ENCODE assay signal across 9 cellular contexts in genomic region chr15:41971893-41972340, GRCh38. TPM values are rescaled to one million over a fixed set of nuclear protein-coding genes. Genes with fewer than 3 reads are reported as not detected.
DNase-seq lines count a peak whose midpoint lies in the region; ATAC-seq, FAIRE-seq and TF ChIP-seq lines count a peak whose summit lies in the region.
"Had no signal": no experiment of that assay in that cellular context is flagged by ENCODE, and none has a peak within 500 bp of the region (broad histone marks: within the 10 kb centered on the region; RNA-seq: fewer than 3 reads in every experiment).

No MANE protein-coding gene starts in this region.

- POLR2A ChIA-PET in HEK293T (lab: Yijun Ruan, JAX) (interaction anchor here (0.6 to 1.6 kb wide), 15 partner anchors 10 to 184 kb away, joined by 3 to 18 read pairs (median 3); partner anchors contain the start of gene PLA2G4F), PC-3 (lab: Charles Lee; ENCODE audit: unreplicated experiment) (interaction anchor here (0.6 to 2.2 kb wide), 8 partner anchors 28 to 1221 kb away, joined by 3 to 20 read pairs (median 8); no protein-coding TSS in a partner anchor), endothelial cell of umbilical vein (lab: Charles Lee) (interaction anchor here (0.9 to 1.8 kb wide), 4 partner anchors 14 to 50 kb away, joined by 3 to 11 read pairs (median 8); no protein-coding TSS in a partner anchor)

- peak; percentile 50 for DNase-seq in NCI-H748 treated with DMSO at 0.1 percent for 48 hours (lab: John Stamatoyannopoulos, UW)
- no peak for DNase-seq in NCI-H748 (lab: John Stamatoyannopoulos, UW; ENCODE audit: unreplicated experiment)
- peak; percentile 14 for DNase-seq in HEK293T (ENCODE audit: extremely low spot score)
- DNase-seq in PC-3 = no peak
- DNase-seq in endothelial cell of umbilical vein (ENCODE audit: low read depth, low spot score) = peak; percentile 26
- peak; percentile 66 for DNase-seq in natural killer cell treated with Interleukin-12 subunit alpha and Interleukin-12 subunit beta and Interleukin-15 and Interleukin-18, amount 100 ng/mL, for 72 hours (ENCODE audit: low spot score)
- no peak for DNase-seq in NCI-H446 treated with DMSO at 0.1 percent for 48 hours (lab: John Stamatoyannopoulos, UW)
- DNase-seq in NCI-H2029 (lab: John Stamatoyannopoulos, UW) = no peak

- H3K27ac Mint-ChIP-seq in natural killer cell treated with Interleukin-12 subunit alpha and Interleukin-12 subunit beta and Interleukin-15 and Interleukin-18, amount 100 ng/mL, for 72 hours = peak overlapping the region; percentile 81 to 84

- H3K9me3 ChIP-seq in PC-3 (ENCODE audit: low read length) (no peaks in the 10 kb centered on the region), endothelial cell of umbilical vein (replicated peaks; ENCODE audit: control insufficient read depth, insufficient read depth, low read length) (no peaks in the 10 kb centered on the region)

- no peaks in the 10 kb centered on the region for H3K9me2 ChIP-seq in PC-3 (replicated peaks; ENCODE audit: low read length)

- intact Hi-C loops in PC-3 (cut with micrococcal nuclease) = loop anchor here (1.0 to 10.0 kb wide), 4 partner anchors 28 to 200 kb away; partner anchors contain the start of genes JMJD7 and MAPKBP1
- intact Hi-C loops in endothelial cell of umbilical vein (cut with micrococcal nuclease) = loop anchor here (1.0 to 5.0 kb wide), 5 partner anchors 28 to 200 kb away; partner anchors contain the start of gene MAPKBP1

- H3K4me3 ChIP-seq in PC-3 (ENCODE audit: low read length) = peak overlapping the region; percentile 87
- peak overlapping the region; percentile 84 to 100 (median 97) for H3K4me3 ChIP-seq in endothelial cell of umbilical vein (replicated peaks in 1 of 3; ENCODE audit: insufficient read depth in 1 of 3, low read depth in 1 of 3, low read length in 3 of 3)

- H2AFZ ChIP-seq in PC-3 (ENCODE audit: low read length) (peak overlapping the region; percentile 69), endothelial cell of umbilical vein (ENCODE audit: low read depth, low read length) (peak overlapping the region; percentile 2)

- ATAC-seq in PC-3 = peak; percentile 29
- ATAC-seq in natural killer cell treated with Interleukin-12 subunit alpha and Interleukin-12 subunit beta and Interleukin-15 and Interleukin-18, amount 100 ng/mL, for 72 hours = peak; percentile 55 to 61

- H3K36me3 ChIP-seq in PC-3 (ENCODE audit: low read depth, low read length) = peaks cover 5% of the 10 kb centered on the region; the same call in 1 of the 2 replicates
- H3K36me3 ChIP-seq in endothelial cell of umbilical vein (ENCODE audit: control insufficient read depth in 2 of 2, extremely low read depth in 1 of 2, insufficient read depth in 2 of 2, low read length in 2 of 2) = no peaks in the 10 kb centered on the region

- FAIRE-seq in endothelial cell of umbilical vein (lab: Jason Lieb, UNC) = no peak
- FAIRE-seq: colon had no signal

- CTCF ChIA-PET in HEK293T (lab: Yijun Ruan, JAX) (interaction anchor here (1.2 to 1.4 kb wide), 3 partner anchors 10 to 163 kb away, joined by 3 to 6 read pairs (median 4); no protein-coding TSS in a partner anchor), PC-3 (lab: Charles Lee) (interaction anchor here (0.5 to 1.7 kb wide), 7 partner anchors 39 to 86 kb away, joined by 3 to 8 read pairs (median 5); no protein-coding TSS in a partner anchor), endothelial cell of umbilical vein (lab: Charles Lee) (interaction anchor here (0.9 to 7.1 kb wide), 14 partner anchors 9 to 68 kb away, joined by 3 to 44 read pairs (median 9); no protein-coding TSS in a partner anchor)

- H3F3A ChIP-seq in PC-3 (ENCODE audit: low read length, unreplicated experiment) = no peaks in the 10 kb centered on the region

- peak overlapping the region; percentile 79 for H3K27ac ChIP-seq in PC-3 (ENCODE audit: low read length)
- peak overlapping the region; percentile 69 for H3K27ac ChIP-seq in endothelial cell of umbilical vein (ENCODE audit: insufficient read depth, low read depth, low read length)

- peaks cover 39 to 50% of the 10 kb centered on the region in 2 donors for H3K4me1 Mint-ChIP-seq in natural killer cell treated with Interleukin-12 subunit alpha and Interleukin-12 subunit beta and Interleukin-15 and Interleukin-18, amount 100 ng/mL, for 72 hours (ENCODE audit: low read depth in 2 of 2)

- TF ChIP-seq CTCF in PC-3 (conservative IDR thresholded peaks at IDR 0.05; ENCODE audit: low read depth, low read length) (no peak), endothelial cell of umbilical vein (IDR thresholded peaks at IDR 0.05; ENCODE audit: extremely low read depth in 1 of 2, insufficient read depth in 1 of 2, low read depth in 1 of 2, low read length in 2 of 2) (no peak)

- no peaks in the 10 kb centered on the region for H3K9me3 Mint-ChIP-seq in natural killer cell treated with Interleukin-12 subunit alpha and Interleukin-12 subunit beta and Interleukin-15 and Interleukin-18, amount 100 ng/mL, for 72 hours

- H3K27me3 ChIP-seq in PC-3 (ENCODE audit: low read length) (no peaks in the 10 kb centered on the region), endothelial cell of umbilical vein (ENCODE audit: control insufficient read depth in 2 of 2, insufficient read depth in 2 of 2, low read length in 2 of 2) (no peaks in the 10 kb centered on the region)

- H3K9me1 ChIP-seq in endothelial cell of umbilical vein (replicated peaks; ENCODE audit: control insufficient read depth, extremely low read depth, insufficient read depth, low read length) = no peaks in the 10 kb centered on the region

- no peaks in the 10 kb centered on the region for H3K36me3 Mint-ChIP-seq in natural killer cell treated with Interleukin-12 subunit alpha and Interleukin-12 subunit beta and Interleukin-15 and Interleukin-18, amount 100 ng/mL, for 72 hours

- peak overlapping the region; percentile 89 for H3K4me3 Mint-ChIP-seq in natural killer cell treated with Interleukin-12 subunit alpha and Interleukin-12 subunit beta and Interleukin-15 and Interleukin-18, amount 100 ng/mL, for 72 hours

- H3K4me2 ChIP-seq in PC-3 (ENCODE audit: low read length) = peak overlapping the region; percentile 85
- peak overlapping the region; percentile 77 for H3K4me2 ChIP-seq in endothelial cell of umbilical vein (ENCODE audit: insufficient read depth, low read length)

- dilution Hi-C loops in endothelial cell of umbilical vein (cut with MboI; ENCODE audit: extremely low pct_ligation_motif_present, low sequenced_read_pairs) = no loop called here

- H3K79me2 ChIP-seq in PC-3 (ENCODE audit: low read length) (peaks cover 54% of the 10 kb centered on the region), endothelial cell of umbilical vein (ENCODE audit: control insufficient read depth, insufficient read depth, low read length) (peaks cover 55% of the 10 kb centered on the region)

- no peak for TF ChIP-seq POLR2A in endothelial cell of umbilical vein (IDR thresholded peaks at IDR 0.05; ENCODE audit: low read depth, low read length)

- BruUV-seq in PC-3 (replicated peaks; lab: Mats Ljungman, UMichigan) (no TSS peak), endothelial cell of umbilical vein (replicated peaks; lab: Mats Ljungman, UMichigan) (TSS peak; percentile 26)

- H4K20me1 ChIP-seq in PC-3 (ENCODE audit: low read length) (peaks cover 38% of the 10 kb centered on the region), endothelial cell of umbilical vein (replicated peaks; ENCODE audit: control insufficient read depth, extremely low read depth, insufficient read depth, low read length) (no peaks in the 10 kb centered on the region)

- peaks cover 11 to 27% of the 10 kb centered on the region in 2 donors for H3K27me3 Mint-ChIP-seq in natural killer cell treated with Interleukin-12 subunit alpha and Interleukin-12 subunit beta and Interleukin-15 and Interleukin-18, amount 100 ng/mL, for 72 hours

- H3K4me1 ChIP-seq in PC-3 (ENCODE audit: insufficient read depth, low read length) (peaks cover 30% of the 10 kb centered on the region), endothelial cell of umbilical vein (ENCODE audit: control insufficient read depth, extremely low read depth, insufficient read depth, low read length) (peaks cover 39% of the 10 kb centered on the region)

- H3K9ac ChIP-seq in PC-3 (ENCODE audit: low read length) (peak overlapping the region; percentile 93), endothelial cell of umbilical vein (replicated peaks; ENCODE audit: extremely low read depth, insufficient read depth, low read length) (peak overlapping the region; percentile 78)

TF ChIP-seq in HEK293T, 16 proteins besides CTCF, POLR2A, EP300 and RAD21 (continues in another document):
- no peak for TF ChIP-seq LEF1 (IDR thresholded peaks at IDR 0.05; ENCODE audit: borderline replicate concordance)

TF ChIP-seq in endothelial cell of umbilical vein, 7 proteins besides CTCF, POLR2A, EP300 and RAD21 (continues in another document):
- TF ChIP-seq EZH2 (IDR thresholded peaks at IDR 0.05; ENCODE audit: borderline replicate concordance, low read depth, low read length, severe bottlenecking) (no peak), FOS (IDR thresholded peaks at IDR 0.05; ENCODE audit: borderline replicate concordance, insufficient read depth, low read length) (no peak)

RNA-seq across cellular contexts. Expression of gene EHD4, which starts 0.4 kb away (rescaled TPM):
- total RNA-seq in PC-3 (2014; rRNA removed) (57.8 and 66.9 TPM in 2 replicates), endothelial cell of umbilical vein (126 and 128 TPM in 2 replicates)
- polyA plus RNA-seq in endothelial cell of umbilical vein = 96.7 and 99.1 TPM in 2 replicates
- polyA plus RNA-seq in endothelial cell of umbilical vein (2011; cell fraction: cytosol; rRNA removed) = 88.4 and 97.4 TPM in 2 replicates
- polyA plus RNA-seq in endothelial cell of umbilical vein (2011; cell fraction: nucleus; rRNA removed) = 100 and 105 TPM in 2 replicates
- polyA plus RNA-seq in endothelial cell of umbilical vein (2012) = 39.8 and 70.3 TPM in 2 replicates
- 157 and 160 TPM in 2 replicates for polyA minus RNA-seq in endothelial cell of umbilical vein
- polyA minus RNA-seq in endothelial cell of umbilical vein (2011; cell fraction: cytosol; rRNA and poly(A)+ RNA removed) = 11.4 TPM
- 113 and 127 TPM in 2 replicates for polyA minus RNA-seq in endothelial cell of umbilical vein (2011; cell fraction: nucleus; rRNA and poly(A)+ RNA removed)
- total RNA-seq in natural killer cell treated with Interleukin-12 subunit alpha and Interleukin-12 subunit beta and Interleukin-15 and Interleukin-18, amount 100 ng/mL, for 72 hours = 10 to 100 TPM; 19.9 to 24.5 TPM

RNA-seq across cellular contexts. Expression of gene PLA2G4E, which starts 48.9 kb away (rescaled TPM):
- total RNA-seq in PC-3 (2014; rRNA removed) = not detected in 2 replicates
- total RNA-seq in endothelial cell of umbilical vein = not detected in 2 replicates
- not detected in 2 replicates for polyA plus RNA-seq in endothelial cell of umbilical vein
- not detected in 2 replicates for polyA plus RNA-seq in endothelial cell of umbilical vein (2011; cell fraction: cytosol; rRNA removed)
- not detected in 2 replicates for polyA plus RNA-seq in endothelial cell of umbilical vein (2011; cell fraction: nucleus; rRNA removed)
- not detected in 2 replicates for polyA plus RNA-seq in endothelial cell of umbilical vein (2012)
- polyA minus RNA-seq in endothelial cell of umbilical vein = not detected in 2 replicates
- polyA minus RNA-seq in endothelial cell of umbilical vein (2011; cell fraction: cytosol; rRNA and poly(A)+ RNA removed) = not detected
- not detected in 2 replicates for polyA minus RNA-seq in endothelial cell of umbilical vein (2011; cell fraction: nucleus; rRNA and poly(A)+ RNA removed)
- not detected for total RNA-seq in natural killer cell treated with Interleukin-12 subunit alpha and Interleukin-12 subunit beta and Interleukin-15 and Interleukin-18, amount 100 ng/mL, for 72 hours

Comparison
In these comparisons a context has a peak if more than half of its experiments do, and no peak if none do; other contexts are left out.
1. DNase-seq: peak in NCI-H748 treated with DMSO at 0.1 percent for 48 hours (single experiment), HEK293T (single experiment), endothelial cell of umbilical vein (single experiment) and natural killer cell treated with Interleukin-12 subunit alpha and Interleukin-12 subunit beta and Interleukin-15 and Interleukin-18, amount 100 ng/mL, for 72 hours (single experiment); none in NCI-H748 (single experiment), PC-3 (single experiment), NCI-H446 treated with DMSO at 0.1 percent for 48 hours (single experiment) and NCI-H2029 (single experiment).